In the genomic region with DNA sequence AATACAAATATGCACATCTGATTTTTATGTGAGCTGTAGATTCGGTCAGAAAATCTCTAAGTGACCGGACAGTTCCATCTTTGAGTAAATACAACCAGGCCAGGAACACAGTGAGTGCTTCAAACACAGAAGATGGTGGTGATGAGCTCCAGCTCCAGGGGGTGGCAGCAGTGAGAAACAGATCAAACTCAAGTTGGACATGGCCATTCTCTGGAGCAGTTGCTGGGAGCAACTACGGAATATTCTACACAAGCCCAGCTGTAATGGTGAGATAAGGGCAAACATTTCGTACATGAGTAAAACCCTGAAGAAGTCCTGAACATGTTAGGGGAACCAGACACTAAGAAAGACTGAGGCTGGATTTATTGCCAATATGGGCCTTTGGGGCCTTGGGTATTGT, we compare ENCODE assay signal across 8 cellular contexts.
DNase-seq lines count a peak whose midpoint lies in the region; ATAC-seq and TF ChIP-seq lines count a peak whose summit lies in the region.

No MANE protein-coding gene starts in this region.

- TF ChIP-seq CTCF in kidney epithelial cell (IDR thresholded peaks at IDR 0.05; ENCODE audit: insufficient read depth, low read length, poor library complexity, severe bottlenecking), result peak; percentile 43

- H3K36me3 ChIP-seq in kidney epithelial cell (ENCODE audit: control insufficient read depth, insufficient read depth, low read length), result no peaks in the 10 kb centered on the region

- ATAC-seq in GM18867 (IDR thresholded peaks at IDR 0.05; ENCODE audit: unreplicated experiment), result no peak
- no peak for ATAC-seq in natural killer cell treated with Interleukin-12 subunit alpha and Interleukin-12 subunit beta and Interleukin-15 and Interleukin-18, amount 100 ng/mL, for 72 hours

- DNase-seq in DMS53 treated with DMSO at 0.1 percent for 48 hours (lab: John Stamatoyannopoulos, UW; ENCODE audit: unreplicated experiment), result peak; percentile 56
- DNase-seq in KBM-7, result peak; percentile 25
- DNase-seq in SW480 (ENCODE audit: low spot score), result peak; percentile 17
- DNase-seq in kidney epithelial cell (ENCODE audit: low read depth), result no peak
- no peak for DNase-seq in DMS153 treated with DMSO at 0.1 percent for 48 hours (lab: John Stamatoyannopoulos, UW; ENCODE audit: unreplicated experiment)
- DNase-seq in activated CD8-positive, alpha-beta memory T cell treated with anti-CD3 and anti-CD28 coated beads, Interleukin-2, amount 50 U/mL, for 48 hours, result no peak
- no peak for DNase-seq in natural killer cell treated with Interleukin-12 subunit alpha and Interleukin-12 subunit beta and Interleukin-15 and Interleukin-18, amount 100 ng/mL, for 72 hours (ENCODE audit: low spot score)

- H3K4me3 ChIP-seq in kidney epithelial cell (ENCODE audit: low read depth, low read length), result no peak overlapping the region

- no peaks in the 10 kb centered on the region for H3K9me3 Mint-ChIP-seq in natural killer cell treated with Interleukin-12 subunit alpha and Interleukin-12 subunit beta and Interleukin-15 and Interleukin-18, amount 100 ng/mL, for 72 hours

- H3K4me3 Mint-ChIP-seq in natural killer cell treated with Interleukin-12 subunit alpha and Interleukin-12 subunit beta and Interleukin-15 and Interleukin-18, amount 100 ng/mL, for 72 hours, result no peak overlapping the region

- H3K4me1 Mint-ChIP-seq in natural killer cell treated with Interleukin-12 subunit alpha and Interleukin-12 subunit beta and Interleukin-15 and Interleukin-18, amount 100 ng/mL, for 72 hours (ENCODE audit: low read depth in 2 of 2), result no peaks in the 10 kb centered on the region

- in situ Hi-C loops in KBM-7 (cut with MboI; ENCODE audit: low pct_unique_long_range_greater_than_20kb, low sequenced_read_pairs), result no loop called here

- H3K27me3 Mint-ChIP-seq in natural killer cell treated with Interleukin-12 subunit alpha and Interleukin-12 subunit beta and Interleukin-15 and Interleukin-18, amount 100 ng/mL, for 72 hours, result peaks cover 3 to 14% of the 10 kb centered on the region in 2 donors

- H3K27ac Mint-ChIP-seq in natural killer cell treated with Interleukin-12 subunit alpha and Interleukin-12 subunit beta and Interleukin-15 and Interleukin-18, amount 100 ng/mL, for 72 hours, result no peak overlapping the region

- H3K27me3 ChIP-seq in kidney epithelial cell (ENCODE audit: control insufficient read depth, insufficient read depth, low read length), result no peaks in the 10 kb centered on the region

- no peaks in the 10 kb centered on the region for H3K36me3 Mint-ChIP-seq in natural killer cell treated with Interleukin-12 subunit alpha and Interleukin-12 subunit beta and Interleukin-15 and Interleukin-18, amount 100 ng/mL, for 72 hours

Comparison
In these comparisons a context has a peak if more than half of its experiments do, and no peak if none do; other contexts are left out.
1. DNase-seq: peak in DMS53 treated with DMSO at 0.1 percent for 48 hours (single experiment), KBM-7 (single experiment) and SW480 (single experiment); none in kidney epithelial cell (single experiment), DMS153 treated with DMSO at 0.1 percent for 48 hours (single experiment), activated CD8-positive, alpha-beta memory T cell treated with anti-CD3 and anti-CD28 coated beads, Interleukin-2, amount 50 U/mL, for 48 hours (single experiment) and natural killer cell treated with Interleukin-12 subunit alpha and Interleukin-12 subunit beta and Interleukin-15 and Interleukin-18, amount 100 ng/mL, for 72 hours (single experiment).